ENCODE assay signal across 1 cellular context in genomic region chr10:29646960-29647431, GRCh38.
TF ChIP-seq lines count a peak whose summit lies in the region.

No MANE protein-coding gene starts in this region.

TF ChIP-seq in SK-N-SH treated with all-trans-retinoic acid at 6 μM for 48 hours, 23 proteins besides CTCF, POLR2A, EP300 and RAD21 (continued from another document):
- TF ChIP-seq TSHZ2 (CRISPR knock-in tag; IDR thresholded peaks at IDR 0.05), result no peak
TF ChIP-seq in SK-N-SH treated with all-trans-retinoic acid at 6 μM for 48 hours: peak in this region for 0.
